ENCODE assay signal across 19 cellular contexts in genomic region chr4:183848762-183849161, GRCh38. TPM values are rescaled to one million over a fixed set of nuclear protein-coding genes. Genes with fewer than 3 reads are reported as not detected.
"Had no signal": no experiment of that assay in that cellular context is flagged by ENCODE, and none has a peak within 500 bp of the region (broad histone marks: within the 10 kb centered on the region; RNA-seq: fewer than 3 reads in every experiment).

No MANE protein-coding gene starts in this region.

- H3K9me3 ChIP-seq: adrenal gland, ovary had no signal

- H3K27me3 ChIP-seq: ovary, tibial nerve had no signal

- H3K36me3 ChIP-seq: adrenal gland, ovary, sigmoid colon, tibial nerve had no signal

- H3K4me1 ChIP-seq: adrenal gland had no signal

- H3K4me3 ChIP-seq: adrenal gland, ovary, sigmoid colon, tibial nerve had no signal

- H3K27ac ChIP-seq: adrenal gland, ovary, sigmoid colon, tibial nerve had no signal

- H3K4me1 Mint-ChIP-seq: activated B cell treated with CpG ODN at 0.5 μM for 24 hours; stimulated activated naive B cell treated with anti-CD40 and anti-IgM and Interleukin-4, amounts not matched to agents 10 μg/mL and 1 μg/mL and 100 μg/mL, for 72 hours; T-cell had no signal

- H3K36me3 Mint-ChIP-seq: activated CD4-positive, alpha-beta memory T cell treated with anti-CD3 and anti-CD28 coated beads for 36 hours; activated naive CD4-positive, alpha-beta T cell treated with anti-CD3 and anti-CD28 coated beads, Interleukin-2, amount 50 U/mL, for 72 hours; stimulated activated naive B cell treated with anti-CD40 and anti-IgM and Interleukin-4, amounts not matched to agents 10 μg/mL and 1 μg/mL and 100 μg/mL, for 72 hours; T-cell had no signal

- DNase-seq: activated B cell treated with CpG ODN at 0.5 μM for 24 hours; activated CD4-positive, alpha-beta memory T cell treated with anti-CD3 and anti-CD28 coated beads for 36 hours; activated CD4-positive, alpha-beta T cell treated with anti-CD3 and anti-CD28 coated beads for 4 hours; activated gamma-delta T cell treated with Interleukin-2 at 50 U/mL for 16 hours; activated T-cell treated with anti-CD3 and anti-CD28 coated beads for 4 hours; adrenal gland; effector memory CD8-positive, alpha-beta T cell; foreskin fibroblast; hippocampal formation; mesendoderm; naive thymus-derived CD4-positive, alpha-beta T cell; ovary; sigmoid colon; stimulated activated CD4-positive, alpha-beta T cell treated with anti-CD3 and anti-CD28 coated beads, Interleukin-4, amount 100 ng/mL, for 4 hours; stimulated activated naive B cell treated with anti-CD40 and anti-IgM and Interleukin-4, amounts not matched to agents 10 μg/mL and 1 μg/mL and 100 μg/mL, for 72 hours; T-cell had no signal

- H3K4me3 Mint-ChIP-seq: activated B cell treated with CpG ODN at 0.5 μM for 24 hours; activated CD4-positive, alpha-beta memory T cell treated with anti-CD3 and anti-CD28 coated beads for 36 hours; activated T-helper 1 cell treated with anti-CD3 and anti-CD28 coated beads, Interleukin-12 subunit alpha, Interleukin-12 subunit beta, Interleukin-2, Interleukin-4 antibody, amounts not matched to agents 30 ng/mL and 10 ng/mL and 1 ng/mL, durations not matched to agents 14 hours and 24 hours and 36 hours; effector memory CD8-positive, alpha-beta T cell; naive thymus-derived CD4-positive, alpha-beta T cell; stimulated activated naive B cell treated with anti-CD40 and anti-IgM and Interleukin-4, amounts not matched to agents 10 μg/mL and 1 μg/mL and 100 μg/mL, for 72 hours; T-cell had no signal

- ATAC-seq: activated naive CD4-positive, alpha-beta T cell treated with anti-CD3 and anti-CD28 coated beads, Interleukin-2, amount 50 U/mL, for 72 hours; effector memory CD8-positive, alpha-beta T cell; naive thymus-derived CD4-positive, alpha-beta T cell; stimulated activated naive B cell treated with anti-CD40 and anti-IgM and Interleukin-4, amounts not matched to agents 10 μg/mL and 1 μg/mL and 100 μg/mL, for 72 hours; T-cell had no signal

- H3K27ac Mint-ChIP-seq: activated B cell treated with CpG ODN at 0.5 μM for 24 hours; activated CD4-positive, alpha-beta memory T cell treated with anti-CD3 and anti-CD28 coated beads for 36 hours; activated naive CD4-positive, alpha-beta T cell treated with anti-CD3 and anti-CD28 coated beads, Interleukin-2, amount 50 U/mL, for 72 hours; activated T-helper 1 cell treated with anti-CD3 and anti-CD28 coated beads, Interleukin-12 subunit alpha, Interleukin-12 subunit beta, Interleukin-2, Interleukin-4 antibody, amounts not matched to agents 30 ng/mL and 10 ng/mL and 1 ng/mL, durations not matched to agents 14 hours and 24 hours and 36 hours; effector memory CD8-positive, alpha-beta T cell; stimulated activated naive B cell treated with anti-CD40 and anti-IgM and Interleukin-4, amounts not matched to agents 10 μg/mL and 1 μg/mL and 100 μg/mL, for 72 hours; T-cell had no signal

RNA-seq across cellular contexts. Expression of gene STOX2, which starts 56.3 kb away (rescaled TPM):
- total RNA-seq: activated B cell treated with CpG ODN at 0.5 μM for 24 hours; activated CD4-positive, alpha-beta memory T cell treated with anti-CD3 and anti-CD28 coated beads for 36 hours; activated naive CD4-positive, alpha-beta T cell treated with anti-CD3 and anti-CD28 coated beads, Interleukin-2, amount 50 U/mL, for 72 hours; activated T-helper 1 cell treated with anti-CD3 and anti-CD28 coated beads, Interleukin-12 subunit alpha, Interleukin-12 subunit beta, Interleukin-2, Interleukin-4 antibody, amounts not matched to agents 30 ng/mL and 10 ng/mL and 1 ng/mL, durations not matched to agents 14 hours and 24 hours and 36 hours; naive thymus-derived CD4-positive, alpha-beta T cell had no signal
